ENCODE assay signal across 1 cellular context in the genomic region with DNA sequence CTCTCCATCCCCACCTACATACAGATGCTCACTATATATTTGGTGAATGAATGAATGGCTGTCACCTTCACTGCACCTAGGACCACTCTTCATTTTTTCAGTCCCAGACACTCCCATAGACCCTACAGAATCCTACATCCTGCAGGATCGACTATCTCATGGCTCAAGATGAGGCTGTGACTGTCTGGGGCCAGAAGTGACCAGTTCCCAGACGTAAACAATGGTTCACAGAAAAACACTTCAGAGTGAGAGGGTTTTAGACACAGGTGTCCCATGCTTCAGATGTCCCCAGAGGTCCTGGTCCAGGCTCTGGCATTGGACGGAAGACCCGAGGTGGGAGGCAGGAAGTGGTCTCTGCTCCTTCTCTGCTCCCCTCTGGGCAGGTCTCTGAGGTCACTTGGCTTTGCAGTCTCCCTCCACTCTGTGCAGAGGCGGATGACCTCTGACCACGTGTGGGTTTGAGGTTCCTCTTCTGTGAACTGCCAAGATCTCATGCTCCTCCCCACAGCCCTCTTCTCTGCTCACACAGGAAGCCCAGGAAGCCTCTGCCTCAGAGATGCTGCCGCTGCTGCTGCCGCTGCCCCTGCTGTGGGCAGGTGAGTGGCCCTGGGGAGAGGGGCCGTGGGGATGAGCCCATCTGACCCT.
TF ChIP-seq lines count a peak whose summit lies in the region.

No MANE protein-coding gene starts in this region.

TF ChIP-seq in K562, 482 proteins besides CTCF, POLR2A, EP300 and RAD21 (continued from another document):
- TF ChIP-seq, protein P1, sequence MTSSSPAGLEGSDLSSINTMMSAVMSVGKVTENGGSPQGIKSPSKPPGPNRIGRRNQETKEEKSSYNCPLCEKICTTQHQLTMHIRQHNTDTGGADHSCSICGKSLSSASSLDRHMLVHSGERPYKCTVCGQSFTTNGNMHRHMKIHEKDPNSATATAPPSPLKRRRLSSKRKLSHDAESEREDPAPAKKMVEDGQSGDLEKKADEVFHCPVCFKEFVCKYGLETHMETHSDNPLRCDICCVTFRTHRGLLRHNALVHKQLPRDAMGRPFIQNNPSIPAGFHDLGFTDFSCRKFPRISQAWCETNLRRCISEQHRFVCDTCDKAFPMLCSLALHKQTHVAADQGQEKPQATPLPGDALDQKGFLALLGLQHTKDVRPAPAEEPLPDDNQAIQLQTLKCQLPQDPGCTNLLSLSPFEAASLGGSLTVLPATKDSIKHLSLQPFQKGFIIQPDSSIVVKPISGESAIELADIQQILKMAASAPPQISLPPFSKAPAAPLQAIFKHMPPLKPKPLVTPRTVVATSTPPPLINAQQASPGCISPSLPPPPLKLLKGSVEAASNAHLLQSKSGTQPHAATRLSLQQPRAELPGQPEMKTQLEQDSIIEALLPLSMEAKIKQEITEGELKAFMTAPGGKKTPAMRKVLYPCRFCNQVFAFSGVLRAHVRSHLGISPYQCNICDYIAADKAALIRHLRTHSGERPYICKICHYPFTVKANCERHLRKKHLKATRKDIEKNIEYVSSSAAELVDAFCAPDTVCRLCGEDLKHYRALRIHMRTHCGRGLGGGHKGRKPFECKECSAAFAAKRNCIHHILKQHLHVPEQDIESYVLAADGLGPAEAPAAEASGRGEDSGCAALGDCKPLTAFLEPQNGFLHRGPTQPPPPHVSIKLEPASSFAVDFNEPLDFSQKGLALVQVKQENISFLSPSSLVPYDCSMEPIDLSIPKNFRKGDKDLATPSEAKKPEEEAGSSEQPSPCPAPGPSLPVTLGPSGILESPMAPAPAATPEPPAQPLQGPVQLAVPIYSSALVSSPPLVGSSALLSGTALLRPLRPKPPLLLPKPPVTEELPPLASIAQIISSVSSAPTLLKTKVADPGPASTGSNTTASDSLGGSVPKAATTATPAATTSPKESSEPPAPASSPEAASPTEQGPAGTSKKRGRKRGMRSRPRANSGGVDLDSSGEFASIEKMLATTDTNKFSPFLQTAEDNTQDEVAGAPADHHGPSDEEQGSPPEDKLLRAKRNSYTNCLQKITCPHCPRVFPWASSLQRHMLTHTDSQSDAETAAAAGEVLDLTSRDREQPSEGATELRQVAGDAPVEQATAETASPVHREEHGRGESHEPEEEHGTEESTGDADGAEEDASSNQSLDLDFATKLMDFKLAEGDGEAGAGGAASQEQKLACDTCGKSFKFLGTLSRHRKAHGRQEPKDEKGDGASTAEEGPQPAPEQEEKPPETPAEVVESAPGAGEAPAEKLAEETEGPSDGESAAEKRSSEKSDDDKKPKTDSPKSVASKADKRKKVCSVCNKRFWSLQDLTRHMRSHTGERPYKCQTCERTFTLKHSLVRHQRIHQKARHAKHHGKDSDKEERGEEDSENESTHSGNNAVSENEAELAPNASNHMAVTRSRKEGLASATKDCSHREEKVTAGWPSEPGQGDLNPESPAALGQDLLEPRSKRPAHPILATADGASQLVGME (CRISPR knock-in tag; IDR thresholded peaks at IDR 0.05): peak; percentile 5; the same call in 1 of the 2 replicates
- TF ChIP-seq, protein P2, sequence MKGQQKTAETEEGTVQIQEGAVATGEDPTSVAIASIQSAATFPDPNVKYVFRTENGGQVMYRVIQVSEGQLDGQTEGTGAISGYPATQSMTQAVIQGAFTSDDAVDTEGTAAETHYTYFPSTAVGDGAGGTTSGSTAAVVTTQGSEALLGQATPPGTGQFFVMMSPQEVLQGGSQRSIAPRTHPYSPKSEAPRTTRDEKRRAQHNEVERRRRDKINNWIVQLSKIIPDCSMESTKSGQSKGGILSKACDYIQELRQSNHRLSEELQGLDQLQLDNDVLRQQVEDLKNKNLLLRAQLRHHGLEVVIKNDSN (CRISPR knock-in tag; IDR thresholded peaks at IDR 0.05): peak; percentile 89
- TF ChIP-seq RUNX1 (IDR thresholded peaks at IDR 0.05; ENCODE audit: low read depth) (no peak), JUND (IDR thresholded peaks at IDR 0.05; ENCODE audit: borderline replicate concordance, low read depth, low read length) (peak; percentile 32; the same call in 1 of the 2 replicates), JUND (tag; IDR thresholded peaks at IDR 0.05; ENCODE audit: borderline replicate concordance, low read depth, low read length) (no peak), CSDE1 (IDR thresholded peaks at IDR 0.05) (no peak), ZFP1 (CRISPR knock-in tag; IDR thresholded peaks at IDR 0.05) (no peak), CREM (IDR thresholded peaks at IDR 0.05; ENCODE audit: low read depth) (0 out of 2 replicates have a peak, but pooled peaks have one; percentile 32), MCM5 (IDR thresholded peaks at IDR 0.05; ENCODE audit: low read depth) (no peak), BRF1 (IDR thresholded peaks at IDR 0.05; ENCODE audit: borderline replicate concordance, extremely low read depth, insufficient read length) (no peak), TARDBP (IDR thresholded peaks at IDR 0.05) (no peak), FOXJ3 (CRISPR knock-in tag; IDR thresholded peaks at IDR 0.05) (no peak), KDM4B (IDR thresholded peaks at IDR 0.05; ENCODE audit: borderline replicate concordance in 2 of 2, low read depth in 1 of 2) (no peak), POLR3G (IDR thresholded peaks at IDR 0.05; ENCODE audit: extremely low read depth, insufficient read length, insufficient replicate concordance) (no peak), THRAP3 (IDR thresholded peaks at IDR 0.05; ENCODE audit: borderline replicate concordance) (no peak), CHD1 (IDR thresholded peaks at IDR 0.05; ENCODE audit: low read length) (no peak), RB1 (IDR thresholded peaks at IDR 0.05; ENCODE audit: low read depth) (no peak), ZKSCAN8 (CRISPR knock-in tag; IDR thresholded peaks at IDR 0.05) (no peak)
